1 cellular context compared by ENCODE assay signal in the genomic region with DNA sequence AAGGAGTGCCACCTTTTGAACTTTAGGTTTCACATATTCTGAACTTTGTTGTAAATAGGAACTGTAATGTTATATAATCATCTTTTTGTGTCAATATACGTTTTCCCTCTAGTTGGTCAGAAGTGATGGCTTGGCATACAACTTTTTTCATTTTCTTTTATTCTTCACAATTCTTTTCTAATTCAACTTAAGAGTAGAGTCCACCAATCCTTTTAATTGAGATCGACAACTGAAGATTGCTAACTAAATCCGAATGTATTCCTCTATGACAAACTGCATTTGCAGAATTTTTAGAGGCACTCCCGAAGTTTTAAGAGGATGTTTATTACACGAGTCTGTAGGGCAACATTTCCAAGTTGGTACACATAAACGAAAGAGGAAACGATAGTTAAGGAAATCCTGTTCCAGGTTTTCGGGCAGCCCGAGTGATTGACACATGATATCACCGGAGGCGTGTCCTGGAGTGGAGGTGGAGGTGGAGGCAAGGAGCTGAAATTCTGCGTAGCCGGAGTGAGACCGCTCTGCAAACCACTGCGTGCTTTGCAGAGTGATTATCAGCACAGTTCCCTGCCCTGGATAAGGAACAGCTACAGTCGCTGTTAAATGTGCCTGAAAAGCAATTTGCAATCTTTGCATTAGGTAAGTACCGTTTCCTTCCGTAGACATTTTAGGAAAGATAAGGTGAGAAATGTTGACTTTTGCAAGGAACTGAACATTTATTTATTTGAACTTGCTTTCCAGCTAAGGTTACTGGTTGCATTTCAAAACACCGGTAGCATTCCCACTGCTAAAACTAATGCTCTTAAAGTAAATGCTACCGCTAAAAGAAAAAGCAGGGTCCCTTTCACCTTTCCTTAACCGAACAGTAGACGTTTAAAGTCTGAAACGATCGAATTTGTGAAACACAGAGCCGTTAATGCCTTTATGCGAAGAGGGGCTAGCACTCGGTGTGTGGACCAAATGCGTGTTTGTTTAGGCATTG.
TF ChIP-seq lines count a peak whose summit lies in the region.

A gene with protein sequence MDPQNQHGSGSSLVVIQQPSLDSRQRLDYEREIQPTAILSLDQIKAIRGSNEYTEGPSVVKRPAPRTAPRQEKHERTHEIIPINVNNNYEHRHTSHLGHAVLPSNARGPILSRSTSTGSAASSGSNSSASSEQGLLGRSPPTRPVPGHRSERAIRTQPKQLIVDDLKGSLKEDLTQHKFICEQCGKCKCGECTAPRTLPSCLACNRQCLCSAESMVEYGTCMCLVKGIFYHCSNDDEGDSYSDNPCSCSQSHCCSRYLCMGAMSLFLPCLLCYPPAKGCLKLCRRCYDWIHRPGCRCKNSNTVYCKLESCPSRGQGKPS (plus strand): TSS at position 502 of the 982 bp plus-strand sequence. CDS start 4,797 bp downstream, outside the sequence.

TF ChIP-seq in HepG2, 621 proteins besides CTCF, POLR2A, EP300 and RAD21 (continued from another document and continues in another):
- TF ChIP-seq, protein P1, sequence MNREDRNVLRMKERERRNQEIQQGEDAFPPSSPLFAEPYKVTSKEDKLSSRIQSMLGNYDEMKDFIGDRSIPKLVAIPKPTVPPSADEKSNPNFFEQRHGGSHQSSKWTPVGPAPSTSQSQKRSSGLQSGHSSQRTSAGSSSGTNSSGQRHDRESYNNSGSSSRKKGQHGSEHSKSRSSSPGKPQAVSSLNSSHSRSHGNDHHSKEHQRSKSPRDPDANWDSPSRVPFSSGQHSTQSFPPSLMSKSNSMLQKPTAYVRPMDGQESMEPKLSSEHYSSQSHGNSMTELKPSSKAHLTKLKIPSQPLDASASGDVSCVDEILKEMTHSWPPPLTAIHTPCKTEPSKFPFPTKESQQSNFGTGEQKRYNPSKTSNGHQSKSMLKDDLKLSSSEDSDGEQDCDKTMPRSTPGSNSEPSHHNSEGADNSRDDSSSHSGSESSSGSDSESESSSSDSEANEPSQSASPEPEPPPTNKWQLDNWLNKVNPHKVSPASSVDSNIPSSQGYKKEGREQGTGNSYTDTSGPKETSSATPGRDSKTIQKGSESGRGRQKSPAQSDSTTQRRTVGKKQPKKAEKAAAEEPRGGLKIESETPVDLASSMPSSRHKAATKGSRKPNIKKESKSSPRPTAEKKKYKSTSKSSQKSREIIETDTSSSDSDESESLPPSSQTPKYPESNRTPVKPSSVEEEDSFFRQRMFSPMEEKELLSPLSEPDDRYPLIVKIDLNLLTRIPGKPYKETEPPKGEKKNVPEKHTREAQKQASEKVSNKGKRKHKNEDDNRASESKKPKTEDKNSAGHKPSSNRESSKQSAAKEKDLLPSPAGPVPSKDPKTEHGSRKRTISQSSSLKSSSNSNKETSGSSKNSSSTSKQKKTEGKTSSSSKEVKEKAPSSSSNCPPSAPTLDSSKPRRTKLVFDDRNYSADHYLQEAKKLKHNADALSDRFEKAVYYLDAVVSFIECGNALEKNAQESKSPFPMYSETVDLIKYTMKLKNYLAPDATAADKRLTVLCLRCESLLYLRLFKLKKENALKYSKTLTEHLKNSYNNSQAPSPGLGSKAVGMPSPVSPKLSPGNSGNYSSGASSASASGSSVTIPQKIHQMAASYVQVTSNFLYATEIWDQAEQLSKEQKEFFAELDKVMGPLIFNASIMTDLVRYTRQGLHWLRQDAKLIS (CRISPR knock-in tag; IDR thresholded peaks at IDR 0.05): peak; percentile 93
- TF ChIP-seq MEF2D (CRISPR knock-in tag; IDR thresholded peaks at IDR 0.05) (no peak), HNRNPL (IDR thresholded peaks at IDR 0.05; ENCODE audit: low read depth, low read length) (no peak), SRSF4 (IDR thresholded peaks at IDR 0.05; ENCODE audit: low read depth, low read length, poor library complexity, severe bottlenecking) (no peak), NR2F6 (IDR thresholded peaks at IDR 0.05) (no peak; the same call in 1 of the 2 replicates), NR2F6 (CRISPR knock-in tag; IDR thresholded peaks at IDR 0.05) (peak; percentile 53; the same call in 1 of the 2 replicates), ZZZ3 (CRISPR knock-in tag; IDR thresholded peaks at IDR 0.05; ENCODE audit: borderline replicate concordance) (no peak), CCDC6 (CRISPR knock-in tag; IDR thresholded peaks at IDR 0.05) (peak; percentile 39; the same call in 1 of the 2 replicates), SNAI1 (CRISPR knock-in tag; IDR thresholded peaks at IDR 0.05; ENCODE audit: borderline replicate concordance) (no peak; the same call in 1 of the 2 replicates), ZNF766 (CRISPR knock-in tag; IDR thresholded peaks at IDR 0.05; ENCODE audit: borderline replicate concordance) (no peak), ZNF264 (CRISPR knock-in tag; IDR thresholded peaks at IDR 0.05) (0 out of 2 replicates have a peak, but pooled peaks have one; percentile 22), ZNF468 (CRISPR knock-in tag; IDR thresholded peaks at IDR 0.05) (no peak), NRL (CRISPR knock-in tag; IDR thresholded peaks at IDR 0.05; ENCODE audit: borderline replicate concordance) (no peak), EZH2 (conservative IDR thresholded peaks at IDR 0.05; ENCODE audit: low read depth, low read length) (no peak), ZNF674 (CRISPR knock-in tag; IDR thresholded peaks at IDR 0.05; ENCODE audit: low read depth) (no peak), DMAP1 (CRISPR knock-in tag; IDR thresholded peaks at IDR 0.05) (no peak), CENPT (CRISPR knock-in tag; IDR thresholded peaks at IDR 0.05; ENCODE audit: low read depth) (no peak), ZNF747 (CRISPR knock-in tag; IDR thresholded peaks at IDR 0.05; ENCODE audit: borderline replicate concordance) (peak; percentile 79; the same call in 1 of the 2 replicates), ZFP36L2 (CRISPR knock-in tag; IDR thresholded peaks at IDR 0.05) (no peak), ZNF83 (CRISPR knock-in tag; IDR thresholded peaks at IDR 0.05; ENCODE audit: borderline replicate concordance) (no peak), IKZF4 (CRISPR knock-in tag; IDR thresholded peaks at IDR 0.05; ENCODE audit: borderline replicate concordance, low read depth, not compliant biosample characterization) (no peak), THYN1 (CRISPR knock-in tag; IDR thresholded peaks at IDR 0.05; ENCODE audit: borderline replicate concordance, low read depth) (no peak)
- TF ChIP-seq, protein P2, sequence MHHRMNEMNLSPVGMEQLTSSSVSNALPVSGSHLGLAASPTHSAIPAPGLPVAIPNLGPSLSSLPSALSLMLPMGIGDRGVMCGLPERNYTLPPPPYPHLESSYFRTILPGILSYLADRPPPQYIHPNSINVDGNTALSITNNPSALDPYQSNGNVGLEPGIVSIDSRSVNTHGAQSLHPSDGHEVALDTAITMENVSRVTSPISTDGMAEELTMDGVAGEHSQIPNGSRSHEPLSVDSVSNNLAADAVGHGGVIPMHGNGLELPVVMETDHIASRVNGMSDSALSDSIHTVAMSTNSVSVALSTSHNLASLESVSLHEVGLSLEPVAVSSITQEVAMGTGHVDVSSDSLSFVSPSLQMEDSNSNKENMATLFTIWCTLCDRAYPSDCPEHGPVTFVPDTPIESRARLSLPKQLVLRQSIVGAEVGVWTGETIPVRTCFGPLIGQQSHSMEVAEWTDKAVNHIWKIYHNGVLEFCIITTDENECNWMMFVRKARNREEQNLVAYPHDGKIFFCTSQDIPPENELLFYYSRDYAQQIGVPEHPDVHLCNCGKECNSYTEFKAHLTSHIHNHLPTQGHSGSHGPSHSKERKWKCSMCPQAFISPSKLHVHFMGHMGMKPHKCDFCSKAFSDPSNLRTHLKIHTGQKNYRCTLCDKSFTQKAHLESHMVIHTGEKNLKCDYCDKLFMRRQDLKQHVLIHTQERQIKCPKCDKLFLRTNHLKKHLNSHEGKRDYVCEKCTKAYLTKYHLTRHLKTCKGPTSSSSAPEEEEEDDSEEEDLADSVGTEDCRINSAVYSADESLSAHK (CRISPR knock-in tag; IDR thresholded peaks at IDR 0.05; ENCODE audit: borderline replicate concordance): no peak
- TF ChIP-seq, protein P3, sequence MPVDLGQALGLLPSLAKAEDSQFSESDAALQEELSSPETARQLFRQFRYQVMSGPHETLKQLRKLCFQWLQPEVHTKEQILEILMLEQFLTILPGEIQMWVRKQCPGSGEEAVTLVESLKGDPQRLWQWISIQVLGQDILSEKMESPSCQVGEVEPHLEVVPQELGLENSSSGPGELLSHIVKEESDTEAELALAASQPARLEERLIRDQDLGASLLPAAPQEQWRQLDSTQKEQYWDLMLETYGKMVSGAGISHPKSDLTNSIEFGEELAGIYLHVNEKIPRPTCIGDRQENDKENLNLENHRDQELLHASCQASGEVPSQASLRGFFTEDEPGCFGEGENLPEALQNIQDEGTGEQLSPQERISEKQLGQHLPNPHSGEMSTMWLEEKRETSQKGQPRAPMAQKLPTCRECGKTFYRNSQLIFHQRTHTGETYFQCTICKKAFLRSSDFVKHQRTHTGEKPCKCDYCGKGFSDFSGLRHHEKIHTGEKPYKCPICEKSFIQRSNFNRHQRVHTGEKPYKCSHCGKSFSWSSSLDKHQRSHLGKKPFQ (CRISPR knock-in tag; IDR thresholded peaks at IDR 0.05; ENCODE audit: insufficient replicate concordance): no peak
- TF ChIP-seq, protein P4, sequence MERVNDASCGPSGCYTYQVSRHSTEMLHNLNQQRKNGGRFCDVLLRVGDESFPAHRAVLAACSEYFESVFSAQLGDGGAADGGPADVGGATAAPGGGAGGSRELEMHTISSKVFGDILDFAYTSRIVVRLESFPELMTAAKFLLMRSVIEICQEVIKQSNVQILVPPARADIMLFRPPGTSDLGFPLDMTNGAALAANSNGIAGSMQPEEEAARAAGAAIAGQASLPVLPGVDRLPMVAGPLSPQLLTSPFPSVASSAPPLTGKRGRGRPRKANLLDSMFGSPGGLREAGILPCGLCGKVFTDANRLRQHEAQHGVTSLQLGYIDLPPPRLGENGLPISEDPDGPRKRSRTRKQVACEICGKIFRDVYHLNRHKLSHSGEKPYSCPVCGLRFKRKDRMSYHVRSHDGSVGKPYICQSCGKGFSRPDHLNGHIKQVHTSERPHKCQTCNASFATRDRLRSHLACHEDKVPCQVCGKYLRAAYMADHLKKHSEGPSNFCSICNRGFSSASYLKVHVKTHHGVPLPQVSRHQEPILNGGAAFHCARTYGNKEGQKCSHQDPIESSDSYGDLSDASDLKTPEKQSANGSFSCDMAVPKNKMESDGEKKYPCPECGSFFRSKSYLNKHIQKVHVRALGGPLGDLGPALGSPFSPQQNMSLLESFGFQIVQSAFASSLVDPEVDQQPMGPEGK (CRISPR knock-in tag; IDR thresholded peaks at IDR 0.05): peak; percentile 31; the same call in 1 of the 2 replicates
- TF ChIP-seq, protein P5, sequence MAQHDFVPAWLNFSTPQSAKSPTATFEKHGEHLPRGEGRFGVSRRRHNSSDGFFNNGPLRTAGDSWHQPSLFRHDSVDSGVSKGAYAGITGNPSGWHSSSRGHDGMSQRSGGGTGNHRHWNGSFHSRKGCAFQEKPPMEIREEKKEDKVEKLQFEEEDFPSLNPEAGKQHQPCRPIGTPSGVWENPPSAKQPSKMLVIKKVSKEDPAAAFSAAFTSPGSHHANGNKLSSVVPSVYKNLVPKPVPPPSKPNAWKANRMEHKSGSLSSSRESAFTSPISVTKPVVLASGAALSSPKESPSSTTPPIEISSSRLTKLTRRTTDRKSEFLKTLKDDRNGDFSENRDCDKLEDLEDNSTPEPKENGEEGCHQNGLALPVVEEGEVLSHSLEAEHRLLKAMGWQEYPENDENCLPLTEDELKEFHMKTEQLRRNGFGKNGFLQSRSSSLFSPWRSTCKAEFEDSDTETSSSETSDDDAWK (CRISPR knock-in tag; IDR thresholded peaks at IDR 0.05): no peak
- TF ChIP-seq, protein P6, sequence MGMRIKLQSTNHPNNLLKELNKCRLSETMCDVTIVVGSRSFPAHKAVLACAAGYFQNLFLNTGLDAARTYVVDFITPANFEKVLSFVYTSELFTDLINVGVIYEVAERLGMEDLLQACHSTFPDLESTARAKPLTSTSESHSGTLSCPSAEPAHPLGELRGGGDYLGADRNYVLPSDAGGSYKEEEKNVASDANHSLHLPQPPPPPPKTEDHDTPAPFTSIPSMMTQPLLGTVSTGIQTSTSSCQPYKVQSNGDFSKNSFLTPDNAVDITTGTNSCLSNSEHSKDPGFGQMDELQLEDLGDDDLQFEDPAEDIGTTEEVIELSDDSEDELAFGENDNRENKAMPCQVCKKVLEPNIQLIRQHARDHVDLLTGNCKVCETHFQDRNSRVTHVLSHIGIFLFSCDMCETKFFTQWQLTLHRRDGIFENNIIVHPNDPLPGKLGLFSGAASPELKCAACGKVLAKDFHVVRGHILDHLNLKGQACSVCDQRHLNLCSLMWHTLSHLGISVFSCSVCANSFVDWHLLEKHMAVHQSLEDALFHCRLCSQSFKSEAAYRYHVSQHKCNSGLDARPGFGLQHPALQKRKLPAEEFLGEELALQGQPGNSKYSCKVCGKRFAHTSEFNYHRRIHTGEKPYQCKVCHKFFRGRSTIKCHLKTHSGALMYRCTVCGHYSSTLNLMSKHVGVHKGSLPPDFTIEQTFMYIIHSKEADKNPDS (CRISPR knock-in tag; IDR thresholded peaks at IDR 0.05): no peak
- TF ChIP-seq, protein P7, sequence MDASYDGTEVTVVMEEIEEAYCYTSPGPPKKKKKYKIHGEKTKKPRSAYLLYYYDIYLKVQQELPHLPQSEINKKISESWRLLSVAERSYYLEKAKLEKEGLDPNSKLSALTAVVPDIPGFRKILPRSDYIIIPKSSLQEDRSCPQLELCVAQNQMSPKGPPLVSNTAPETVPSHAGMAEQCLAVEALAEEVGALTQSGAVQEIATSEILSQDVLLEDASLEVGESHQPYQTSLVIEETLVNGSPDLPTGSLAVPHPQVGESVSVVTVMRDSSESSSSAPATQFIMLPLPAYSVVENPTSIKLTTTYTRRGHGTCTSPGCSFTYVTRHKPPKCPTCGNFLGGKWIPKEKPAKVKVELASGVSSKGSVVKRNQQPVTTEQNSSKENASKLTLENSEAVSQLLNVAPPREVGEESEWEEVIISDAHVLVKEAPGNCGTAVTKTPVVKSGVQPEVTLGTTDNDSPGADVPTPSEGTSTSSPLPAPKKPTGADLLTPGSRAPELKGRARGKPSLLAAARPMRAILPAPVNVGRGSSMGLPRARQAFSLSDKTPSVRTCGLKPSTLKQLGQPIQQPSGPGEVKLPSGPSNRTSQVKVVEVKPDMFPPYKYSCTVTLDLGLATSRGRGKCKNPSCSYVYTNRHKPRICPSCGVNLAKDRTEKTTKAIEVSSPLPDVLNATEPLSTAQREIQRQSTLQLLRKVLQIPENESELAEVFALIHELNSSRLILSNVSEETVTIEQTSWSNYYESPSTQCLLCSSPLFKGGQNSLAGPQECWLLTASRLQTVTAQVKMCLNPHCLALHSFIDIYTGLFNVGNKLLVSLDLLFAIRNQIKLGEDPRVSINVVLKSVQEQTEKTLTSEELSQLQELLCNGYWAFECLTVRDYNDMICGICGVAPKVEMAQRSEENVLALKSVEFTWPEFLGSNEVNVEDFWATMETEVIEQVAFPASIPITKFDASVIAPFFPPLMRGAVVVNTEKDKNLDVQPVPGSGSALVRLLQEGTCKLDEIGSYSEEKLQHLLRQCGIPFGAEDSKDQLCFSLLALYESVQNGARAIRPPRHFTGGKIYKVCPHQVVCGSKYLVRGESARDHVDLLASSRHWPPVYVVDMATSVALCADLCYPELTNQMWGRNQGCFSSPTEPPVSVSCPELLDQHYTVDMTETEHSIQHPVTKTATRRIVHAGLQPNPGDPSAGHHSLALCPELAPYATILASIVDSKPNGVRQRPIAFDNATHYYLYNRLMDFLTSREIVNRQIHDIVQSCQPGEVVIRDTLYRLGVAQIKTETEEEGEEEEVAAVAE (CRISPR knock-in tag; IDR thresholded peaks at IDR 0.05; ENCODE audit: borderline replicate concordance): no peak
